In genomic region chr10:85789125-85789524, GRCh38 we compare ENCODE assay signal across 16 cellular contexts.
"Had no signal": no experiment of that assay in that cellular context is flagged by ENCODE, and none has a peak within 500 bp of the region (broad histone marks: within the 10 kb centered on the region; RNA-seq: fewer than 3 reads in every experiment).

No MANE protein-coding gene starts in this region.

- H3K9me3 ChIP-seq: colonic mucosa, esophagus muscularis mucosa, gastroesophageal sphincter, heart right ventricle, left lung, lower lobe of right lung, mucosa of descending colon had no signal

- H3K36me3 ChIP-seq: colonic mucosa, esophagus muscularis mucosa, gastroesophageal sphincter, heart right ventricle, left lung, lower lobe of right lung had no signal

- H3K4me1 ChIP-seq: colonic mucosa, foreskin keratinocyte, left lung had no signal

- H3K4me3 ChIP-seq: colonic mucosa, esophagus muscularis mucosa, gastroesophageal sphincter, heart right ventricle, left lung, lower lobe of right lung, mucosa of descending colon had no signal

- DNase-seq: colonic mucosa; cortex of kidney; effector CD4-positive, alpha-beta T cell; effector memory CD4-positive, alpha-beta T cell; foreskin keratinocyte; heart right ventricle; hippocampal formation; left cardiac atrium; left lung; left ventricle myocardium superior; lower lobe of right lung; mesenchymal stem cell; mucosa of descending colon; naive B cell had no signal

- H3K27ac ChIP-seq: colonic mucosa, esophagus muscularis mucosa, foreskin keratinocyte, gastroesophageal sphincter, heart right ventricle, left lung, lower lobe of right lung had no signal

- H3K27me3 ChIP-seq: colonic mucosa, esophagus muscularis mucosa, foreskin keratinocyte, gastroesophageal sphincter, heart right ventricle, left lung had no signal
